18 cellular contexts compared by ENCODE assay signal in genomic region chr16:15736529-15736928, GRCh38.
A peak's percentile ranks its signal among the peaks of the same experiment; 100 is the strongest.
DNase-seq lines count a peak whose midpoint lies in the region; ATAC-seq and TF ChIP-seq lines count a peak whose summit lies in the region.
"Had no signal": no experiment of that assay in that cellular context is flagged by ENCODE, and none has a peak within 500 bp of the region (broad histone marks: within the 10 kb centered on the region; RNA-seq: fewer than 3 reads in every experiment).

No MANE protein-coding gene starts in this region.

- peaks cover 0 to 40% (median 0%) of the 10 kb centered on the region in 3 experiments for H3K36me3 ChIP-seq in naive thymus-derived CD4-positive, alpha-beta T cell (ENCODE audit: control insufficient read depth in 2 of 3, insufficient read depth in 3 of 3, low read length in 3 of 3)
- peaks cover 80 to 81% of the 10 kb centered on the region in 2 donors for H3K36me3 ChIP-seq in stomach smooth muscle (ENCODE audit: control insufficient read depth in 2 of 2, insufficient read depth in 2 of 2, low read length in 2 of 2)

- no peaks in the 10 kb centered on the region for H3K4me1 Mint-ChIP-seq in activated naive CD8-positive, alpha-beta T cell treated with anti-CD3 and anti-CD28 coated beads for 36 hours
- H3K4me1 Mint-ChIP-seq in activated naive CD8-positive, alpha-beta T cell treated with anti-CD3 and anti-CD28 coated beads, Interleukin-2, amount 50 U/mL, for 24 hours: no peaks in the 10 kb centered on the region
- peaks cover 6% of the 10 kb centered on the region for H3K4me1 Mint-ChIP-seq in WTC11
- peaks cover 0 to 8% (median 0%) of the 10 kb centered on the region in 7 donors for H3K4me1 Mint-ChIP-seq in naive thymus-derived CD4-positive, alpha-beta T cell
- H3K4me1 Mint-ChIP-seq: B cell; CD14-positive monocyte; CD8-positive, alpha-beta memory T cell had no signal

- H3K4me1 ChIP-seq in naive thymus-derived CD4-positive, alpha-beta T cell (ENCODE audit: control insufficient read depth in 2 of 2, insufficient read depth in 2 of 2, low read length in 2 of 2): no peaks in the 10 kb centered on the region
- peaks cover 32% of the 10 kb centered on the region for H3K4me1 ChIP-seq in stomach smooth muscle (ENCODE audit: control insufficient read depth, insufficient read depth, low read length)

- H3K36me3 Mint-ChIP-seq in activated naive CD8-positive, alpha-beta T cell treated with anti-CD3 and anti-CD28 coated beads for 36 hours: no peaks in the 10 kb centered on the region
- peaks cover 17% of the 10 kb centered on the region for H3K36me3 Mint-ChIP-seq in activated naive CD8-positive, alpha-beta T cell treated with anti-CD3 and anti-CD28 coated beads, Interleukin-2, amount 50 U/mL, for 24 hours (ENCODE audit: low read depth)
- H3K36me3 Mint-ChIP-seq in WTC11: no peaks in the 10 kb centered on the region
- H3K36me3 Mint-ChIP-seq in naive thymus-derived CD4-positive, alpha-beta T cell: peaks cover 9 to 46% (median 24%) of the 10 kb centered on the region in 5 donors

- no peak overlapping the region for H3K4me3 Mint-ChIP-seq in activated naive CD8-positive, alpha-beta T cell treated with anti-CD3 and anti-CD28 coated beads for 36 hours
- no peak overlapping the region for H3K4me3 Mint-ChIP-seq in activated naive CD8-positive, alpha-beta T cell treated with anti-CD3 and anti-CD28 coated beads, Interleukin-2, amount 50 U/mL, for 24 hours
- no peak overlapping the region for H3K4me3 Mint-ChIP-seq in WTC11
- no peak overlapping the region for H3K4me3 Mint-ChIP-seq in naive thymus-derived CD4-positive, alpha-beta T cell
- H3K4me3 Mint-ChIP-seq: B cell; CD14-positive monocyte; CD4-positive, alpha-beta T cell; CD8-positive, alpha-beta memory T cell had no signal

- no peak for TF ChIP-seq CTCF in WTC11 (IDR thresholded peaks at IDR 0.05)

- no peak for DNase-seq in activated naive CD8-positive, alpha-beta T cell treated with anti-CD3 and anti-CD28 coated beads for 36 hours
- no peak for DNase-seq in activated naive CD8-positive, alpha-beta T cell treated with anti-CD3 and anti-CD28 coated beads, Interleukin-2, amount 50 U/mL, for 24 hours
- DNase-seq in WTC11 (ENCODE audit: low spot score) (no peak), hepatic stellate cell (ENCODE audit: low spot score) (no peak), caudate nucleus (lab: John Stamatoyannopoulos, UW) (no peak)
- no peak for DNase-seq in naive thymus-derived CD4-positive, alpha-beta T cell
- DNase-seq: CD4-positive, alpha-beta T cell; CD8-positive, alpha-beta memory T cell; DMS53; DMS79 treated with DMSO at 0.1 percent for 48 hours; GF-D8; HCEC 1CT had no signal

- H3K27me3 ChIP-seq in naive thymus-derived CD4-positive, alpha-beta T cell (ENCODE audit: control insufficient read depth in 2 of 2, insufficient read depth in 2 of 2, low read length in 2 of 2): no peaks in the 10 kb centered on the region
- no peaks in the 10 kb centered on the region for H3K27me3 ChIP-seq in stomach smooth muscle (ENCODE audit: control insufficient read depth in 1 of 2, insufficient read depth in 2 of 2, low read length in 2 of 2)
- H3K27me3 ChIP-seq: BLaER1 had no signal

- no peak overlapping the region for H3K9ac ChIP-seq in stomach smooth muscle (ENCODE audit: low read length in 2 of 2)
- H3K9ac ChIP-seq: BLaER1 had no signal

- H3K27ac Mint-ChIP-seq in activated naive CD8-positive, alpha-beta T cell treated with anti-CD3 and anti-CD28 coated beads for 36 hours: peak overlapping the region; percentile 42
- no peak overlapping the region for H3K27ac Mint-ChIP-seq in activated naive CD8-positive, alpha-beta T cell treated with anti-CD3 and anti-CD28 coated beads, Interleukin-2, amount 50 U/mL, for 24 hours
- H3K27ac Mint-ChIP-seq in WTC11: peak overlapping the region; percentile 90
- peak overlapping the region in 5 of 9 donors; percentile 12 to 42 (median 32) for H3K27ac Mint-ChIP-seq in naive thymus-derived CD4-positive, alpha-beta T cell
- H3K27ac Mint-ChIP-seq: B cell; CD14-positive monocyte; CD4-positive, alpha-beta T cell had no signal

- no peak for ATAC-seq in activated naive CD8-positive, alpha-beta T cell treated with anti-CD3 and anti-CD28 coated beads, Interleukin-2, amount 50 U/mL, for 24 hours
- peak; percentile 34; the same call in 1 of the 2 replicates for ATAC-seq in WTC11
- no peak for ATAC-seq in naive thymus-derived CD4-positive, alpha-beta T cell
- ATAC-seq in GM18909 (IDR thresholded peaks at IDR 0.05; ENCODE audit: poor library complexity, unreplicated experiment): no peak

- H3K27me3 Mint-ChIP-seq in activated naive CD8-positive, alpha-beta T cell treated with anti-CD3 and anti-CD28 coated beads for 36 hours: no peaks in the 10 kb centered on the region
- H3K27me3 Mint-ChIP-seq in activated naive CD8-positive, alpha-beta T cell treated with anti-CD3 and anti-CD28 coated beads, Interleukin-2, amount 50 U/mL, for 24 hours: no peaks in the 10 kb centered on the region
- H3K27me3 Mint-ChIP-seq in WTC11 (ENCODE audit: low read depth): no peaks in the 10 kb centered on the region
- H3K27me3 Mint-ChIP-seq in naive thymus-derived CD4-positive, alpha-beta T cell: no peaks in the 10 kb centered on the region
- H3K27me3 Mint-ChIP-seq: B cell; CD4-positive, alpha-beta T cell; CD8-positive, alpha-beta memory T cell had no signal

- intact Hi-C loops in naive thymus-derived CD4-positive, alpha-beta T cell (cut with micrococcal nuclease): no loop called here

- POLR2A ChIA-PET in WTC11 (lab: Charles Lee): no interaction called here
- POLR2A ChIA-PET in naive thymus-derived CD4-positive, alpha-beta T cell (lab: Charles Lee): no interaction called here

- no peaks in the 10 kb centered on the region for H3K9me3 Mint-ChIP-seq in activated naive CD8-positive, alpha-beta T cell treated with anti-CD3 and anti-CD28 coated beads for 36 hours
- H3K9me3 Mint-ChIP-seq in activated naive CD8-positive, alpha-beta T cell treated with anti-CD3 and anti-CD28 coated beads, Interleukin-2, amount 50 U/mL, for 24 hours: no peaks in the 10 kb centered on the region
- H3K9me3 Mint-ChIP-seq in WTC11: peaks cover 10% of the 10 kb centered on the region; the same call in 1 of the 2 replicates
- peaks cover 0 to 6% (median under 1%) of the 10 kb centered on the region in 11 donors for H3K9me3 Mint-ChIP-seq in naive thymus-derived CD4-positive, alpha-beta T cell
- H3K9me3 Mint-ChIP-seq: CD4-positive, alpha-beta T cell had no signal

- H3K4me3 ChIP-seq in naive thymus-derived CD4-positive, alpha-beta T cell (ENCODE audit: low read length): no peak overlapping the region
- no peak overlapping the region for H3K4me3 ChIP-seq in stomach smooth muscle (ENCODE audit: low read length in 2 of 2)

- H3K9me3 ChIP-seq in naive thymus-derived CD4-positive, alpha-beta T cell (ENCODE audit: control insufficient read depth in 2 of 3, low read length in 3 of 3): no peaks in the 10 kb centered on the region
- H3K9me3 ChIP-seq in stomach smooth muscle (ENCODE audit: control insufficient read depth in 2 of 2, low read length in 2 of 2): no peaks in the 10 kb centered on the region

- CTCF ChIA-PET in WTC11 (lab: Charles Lee): interaction anchor here (1.0 kb wide), 1 partner anchor 41 kb away, joined by 5 read pairs; no protein-coding TSS in a partner anchor
- CTCF ChIA-PET in naive thymus-derived CD4-positive, alpha-beta T cell (lab: Charles Lee): no interaction called here

- H3K27ac ChIP-seq in naive thymus-derived CD4-positive, alpha-beta T cell (ENCODE audit: low read depth, low read length): no peak overlapping the region
- peak overlapping the region; percentile 41 for H3K27ac ChIP-seq in stomach smooth muscle (ENCODE audit: low read length)
- no peak overlapping the region for H3K27ac ChIP-seq in caudate nucleus (ENCODE audit: low read depth, low read length)
- H3K27ac ChIP-seq: 22Rv1, BLaER1 had no signal

TF ChIP-seq in WTC11, 78 proteins besides CTCF, POLR2A, EP300 and RAD21:
- TF ChIP-seq FOXP4 (CRISPR knock-in tag; IDR thresholded peaks at IDR 0.05) (no peak), ZNF423 (CRISPR knock-in tag; IDR thresholded peaks at IDR 0.05) (0 out of 2 replicates have a peak, but pooled peaks have one; percentile 26)
